Comparison of ENCODE assay signal across 1 cellular context in the genomic region with DNA sequence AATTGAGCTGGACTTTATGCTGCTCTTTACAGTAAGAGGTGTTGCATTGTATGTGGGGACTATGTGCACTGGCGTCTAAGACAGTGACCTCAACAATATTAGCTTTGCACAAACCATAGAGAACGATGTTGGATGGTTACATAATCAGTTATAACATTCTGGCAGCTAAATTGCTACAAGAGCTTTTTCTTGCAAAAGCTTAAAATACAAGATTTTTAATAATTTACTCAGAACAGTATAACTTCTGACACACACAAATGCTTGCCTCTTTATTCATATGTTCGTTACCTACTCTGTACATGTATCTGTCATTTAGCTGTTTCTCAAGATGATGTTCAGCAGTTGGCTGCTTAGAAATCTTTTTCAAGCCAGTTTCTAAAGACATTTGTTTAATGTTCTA.
TF ChIP-seq lines count a peak whose summit lies in the region.

No MANE protein-coding gene starts in this region.

TF ChIP-seq in H1, 55 proteins besides CTCF, POLR2A, EP300 and RAD21:
- TF ChIP-seq SP1 (IDR thresholded peaks at IDR 0.05; ENCODE audit: low read depth, low read length) = no peak
- no peak for TF ChIP-seq SP4 (IDR thresholded peaks at IDR 0.05; ENCODE audit: low read length)
- TF ChIP-seq RNF2 (IDR thresholded peaks at IDR 0.05; ENCODE audit: borderline replicate concordance, low read depth, low read length, missing control alignments, poor library complexity, severe bottlenecking) = no peak
- no peak for TF ChIP-seq TAF7 (optimal IDR thresholded peaks at IDR 0.05; ENCODE audit: borderline replicate concordance, low read depth, low read length)
- TF ChIP-seq POU5F1 (IDR thresholded peaks at IDR 0.05; ENCODE audit: low read depth, low read length) = no peak
- no peak for TF ChIP-seq KDM1A (IDR thresholded peaks at IDR 0.05; ENCODE audit: borderline replicate concordance, low read length)
- no peak for TF ChIP-seq SP2 (IDR thresholded peaks at IDR 0.05; ENCODE audit: low read length)
- TF ChIP-seq EGR1 (IDR thresholded peaks at IDR 0.05; ENCODE audit: borderline replicate concordance, low read depth, low read length) = no peak
- no peak for TF ChIP-seq BCL11A (IDR thresholded peaks at IDR 0.05; ENCODE audit: low read depth in 2 of 2, low read length in 2 of 2)
- no peak for TF ChIP-seq SUZ12 (IDR thresholded peaks at IDR 0.05; ENCODE audit: low read length)
- no peak for TF ChIP-seq KDM4A (IDR thresholded peaks at IDR 0.05; ENCODE audit: low read depth, low read length, severe bottlenecking)
- TF ChIP-seq, protein P1, sequence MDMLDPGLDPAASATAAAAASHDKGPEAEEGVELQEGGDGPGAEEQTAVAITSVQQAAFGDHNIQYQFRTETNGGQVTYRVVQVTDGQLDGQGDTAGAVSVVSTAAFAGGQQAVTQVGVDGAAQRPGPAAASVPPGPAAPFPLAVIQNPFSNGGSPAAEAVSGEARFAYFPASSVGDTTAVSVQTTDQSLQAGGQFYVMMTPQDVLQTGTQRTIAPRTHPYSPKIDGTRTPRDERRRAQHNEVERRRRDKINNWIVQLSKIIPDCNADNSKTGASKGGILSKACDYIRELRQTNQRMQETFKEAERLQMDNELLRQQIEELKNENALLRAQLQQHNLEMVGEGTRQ (IDR thresholded peaks at IDR 0.05; ENCODE audit: low read length) = no peak
- no peak for TF ChIP-seq FOSL1 (IDR thresholded peaks at IDR 0.05; ENCODE audit: insufficient read depth, low read depth, low read length)
- no peak for TF ChIP-seq SIRT6 (IDR thresholded peaks at IDR 0.05; ENCODE audit: low read length)
